In the genomic region with DNA sequence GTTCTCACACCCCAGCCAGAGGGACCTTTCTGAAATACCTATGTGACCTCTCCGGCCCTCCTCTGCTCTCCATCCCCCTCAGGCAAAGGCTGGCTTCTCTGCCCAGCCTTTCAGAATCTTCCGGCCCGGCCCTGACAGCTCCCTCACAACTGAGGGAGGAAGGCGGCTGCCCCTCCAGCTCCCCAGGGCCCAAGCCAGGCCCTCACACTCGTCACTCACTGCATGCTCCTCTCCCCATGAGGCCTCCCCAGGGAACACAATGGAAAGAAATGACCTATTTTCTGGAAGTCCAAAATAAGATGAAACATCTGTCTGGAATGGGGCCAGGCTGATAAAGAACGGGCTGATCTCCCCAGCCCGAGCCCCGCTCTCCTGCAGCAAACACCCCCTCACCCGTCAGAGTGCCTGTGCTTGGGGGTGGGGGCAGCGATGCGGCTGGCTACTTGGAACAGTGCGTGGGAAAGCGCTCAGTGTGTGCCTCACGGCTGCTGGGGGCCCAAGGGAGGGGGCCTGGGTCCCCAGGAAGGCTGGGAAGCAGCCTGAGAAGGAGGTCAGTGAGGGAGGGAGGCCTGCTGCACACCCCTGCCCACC, we compare ENCODE assay signal across 1 cellular context.
TF ChIP-seq lines count a peak whose summit lies in the region.

No MANE protein-coding gene starts in this region.

TF ChIP-seq in SK-N-SH, 30 proteins besides CTCF, POLR2A, EP300 and RAD21 (continued from another document):
- TF ChIP-seq, protein P1, sequence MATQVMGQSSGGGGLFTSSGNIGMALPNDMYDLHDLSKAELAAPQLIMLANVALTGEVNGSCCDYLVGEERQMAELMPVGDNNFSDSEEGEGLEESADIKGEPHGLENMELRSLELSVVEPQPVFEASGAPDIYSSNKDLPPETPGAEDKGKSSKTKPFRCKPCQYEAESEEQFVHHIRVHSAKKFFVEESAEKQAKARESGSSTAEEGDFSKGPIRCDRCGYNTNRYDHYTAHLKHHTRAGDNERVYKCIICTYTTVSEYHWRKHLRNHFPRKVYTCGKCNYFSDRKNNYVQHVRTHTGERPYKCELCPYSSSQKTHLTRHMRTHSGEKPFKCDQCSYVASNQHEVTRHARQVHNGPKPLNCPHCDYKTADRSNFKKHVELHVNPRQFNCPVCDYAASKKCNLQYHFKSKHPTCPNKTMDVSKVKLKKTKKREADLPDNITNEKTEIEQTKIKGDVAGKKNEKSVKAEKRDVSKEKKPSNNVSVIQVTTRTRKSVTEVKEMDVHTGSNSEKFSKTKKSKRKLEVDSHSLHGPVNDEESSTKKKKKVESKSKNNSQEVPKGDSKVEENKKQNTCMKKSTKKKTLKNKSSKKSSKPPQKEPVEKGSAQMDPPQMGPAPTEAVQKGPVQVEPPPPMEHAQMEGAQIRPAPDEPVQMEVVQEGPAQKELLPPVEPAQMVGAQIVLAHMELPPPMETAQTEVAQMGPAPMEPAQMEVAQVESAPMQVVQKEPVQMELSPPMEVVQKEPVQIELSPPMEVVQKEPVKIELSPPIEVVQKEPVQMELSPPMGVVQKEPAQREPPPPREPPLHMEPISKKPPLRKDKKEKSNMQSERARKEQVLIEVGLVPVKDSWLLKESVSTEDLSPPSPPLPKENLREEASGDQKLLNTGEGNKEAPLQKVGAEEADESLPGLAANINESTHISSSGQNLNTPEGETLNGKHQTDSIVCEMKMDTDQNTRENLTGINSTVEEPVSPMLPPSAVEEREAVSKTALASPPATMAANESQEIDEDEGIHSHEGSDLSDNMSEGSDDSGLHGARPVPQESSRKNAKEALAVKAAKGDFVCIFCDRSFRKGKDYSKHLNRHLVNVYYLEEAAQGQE (IDR thresholded peaks at IDR 0.05; ENCODE audit: low read depth, low read length): no peak
- TF ChIP-seq SIN3A (IDR thresholded peaks at IDR 0.05; ENCODE audit: borderline replicate concordance, low read depth, low read length) (no peak), ELF1 (IDR thresholded peaks at IDR 0.05) (no peak), EZH2phosphoT487 (IDR thresholded peaks at IDR 0.05; ENCODE audit: borderline replicate concordance, low read depth) (no peak), YY1 (IDR thresholded peaks at IDR 0.05; ENCODE audit: low read depth) (no peak), RCOR1 (IDR thresholded peaks at IDR 0.05; ENCODE audit: low read length) (no peak; the same call in 1 of the 2 replicates), RFX5 (IDR thresholded peaks at IDR 0.05; ENCODE audit: low read length) (no peak), MXI1 (IDR thresholded peaks at IDR 0.05; ENCODE audit: low read depth, low read length) (no peak), NRF1 (IDR thresholded peaks at IDR 0.05; ENCODE audit: low read depth, low read length) (no peak), GABPA (IDR thresholded peaks at IDR 0.05; ENCODE audit: low read depth) (no peak), POLR2AphosphoS5 (IDR thresholded peaks at IDR 0.05; ENCODE audit: low read depth, low read length) (no peak), GATA2 (CRISPR knock-in tag; IDR thresholded peaks at IDR 0.05) (peak; percentile 51; the same call in 1 of the 2 replicates), FOXJ3 (CRISPR knock-in tag; IDR thresholded peaks at IDR 0.05) (no peak), FOSL2 (IDR thresholded peaks at IDR 0.05; ENCODE audit: borderline replicate concordance, low read depth) (no peak), TAF1 (IDR thresholded peaks at IDR 0.05; ENCODE audit: borderline replicate concordance, low read depth, low read length) (no peak), NFIC (IDR thresholded peaks at IDR 0.05; ENCODE audit: borderline replicate concordance) (peak; percentile 44; the same call in 1 of the 2 replicates), FOXM1 (IDR thresholded peaks at IDR 0.05; ENCODE audit: low read depth) (no peak), MEF2A (IDR thresholded peaks at IDR 0.05; ENCODE audit: borderline replicate concordance, low read depth) (no peak), SMC3 (IDR thresholded peaks at IDR 0.05; ENCODE audit: low read depth, low read length) (no peak), RXRA (IDR thresholded peaks at IDR 0.05; ENCODE audit: borderline replicate concordance, low read depth) (no peak)
- TF ChIP-seq, protein P2, sequence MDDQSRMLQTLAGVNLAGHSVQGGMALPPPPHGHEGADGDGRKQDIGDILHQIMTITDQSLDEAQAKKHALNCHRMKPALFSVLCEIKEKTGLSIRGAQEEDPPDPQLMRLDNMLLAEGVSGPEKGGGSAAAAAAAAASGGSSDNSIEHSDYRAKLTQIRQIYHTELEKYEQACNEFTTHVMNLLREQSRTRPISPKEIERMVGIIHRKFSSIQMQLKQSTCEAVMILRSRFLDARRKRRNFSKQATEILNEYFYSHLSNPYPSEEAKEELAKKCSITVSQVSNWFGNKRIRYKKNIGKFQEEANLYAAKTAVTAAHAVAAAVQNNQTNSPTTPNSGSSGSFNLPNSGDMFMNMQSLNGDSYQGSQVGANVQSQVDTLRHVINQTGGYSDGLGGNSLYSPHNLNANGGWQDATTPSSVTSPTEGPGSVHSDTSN (IDR thresholded peaks at IDR 0.05): no peak
- TF ChIP-seq, protein P3, sequence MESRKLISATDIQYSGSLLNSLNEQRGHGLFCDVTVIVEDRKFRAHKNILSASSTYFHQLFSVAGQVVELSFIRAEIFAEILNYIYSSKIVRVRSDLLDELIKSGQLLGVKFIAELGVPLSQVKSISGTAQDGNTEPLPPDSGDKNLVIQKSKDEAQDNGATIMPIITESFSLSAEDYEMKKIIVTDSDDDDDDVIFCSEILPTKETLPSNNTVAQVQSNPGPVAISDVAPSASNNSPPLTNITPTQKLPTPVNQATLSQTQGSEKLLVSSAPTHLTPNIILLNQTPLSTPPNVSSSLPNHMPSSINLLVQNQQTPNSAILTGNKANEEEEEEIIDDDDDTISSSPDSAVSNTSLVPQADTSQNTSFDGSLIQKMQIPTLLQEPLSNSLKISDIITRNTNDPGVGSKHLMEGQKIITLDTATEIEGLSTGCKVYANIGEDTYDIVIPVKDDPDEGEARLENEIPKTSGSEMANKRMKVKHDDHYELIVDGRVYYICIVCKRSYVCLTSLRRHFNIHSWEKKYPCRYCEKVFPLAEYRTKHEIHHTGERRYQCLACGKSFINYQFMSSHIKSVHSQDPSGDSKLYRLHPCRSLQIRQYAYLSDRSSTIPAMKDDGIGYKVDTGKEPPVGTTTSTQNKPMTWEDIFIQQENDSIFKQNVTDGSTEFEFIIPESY (IDR thresholded peaks at IDR 0.05; ENCODE audit: borderline replicate concordance, low read depth): no peak
- TF ChIP-seq, protein P4, sequence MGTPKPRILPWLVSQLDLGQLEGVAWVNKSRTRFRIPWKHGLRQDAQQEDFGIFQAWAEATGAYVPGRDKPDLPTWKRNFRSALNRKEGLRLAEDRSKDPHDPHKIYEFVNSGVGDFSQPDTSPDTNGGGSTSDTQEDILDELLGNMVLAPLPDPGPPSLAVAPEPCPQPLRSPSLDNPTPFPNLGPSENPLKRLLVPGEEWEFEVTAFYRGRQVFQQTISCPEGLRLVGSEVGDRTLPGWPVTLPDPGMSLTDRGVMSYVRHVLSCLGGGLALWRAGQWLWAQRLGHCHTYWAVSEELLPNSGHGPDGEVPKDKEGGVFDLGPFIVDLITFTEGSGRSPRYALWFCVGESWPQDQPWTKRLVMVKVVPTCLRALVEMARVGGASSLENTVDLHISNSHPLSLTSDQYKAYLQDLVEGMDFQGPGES (IDR thresholded peaks at IDR 0.05; ENCODE audit: low read depth, low read length): no peak
